1 cellular context compared by ENCODE assay signal in genomic region chr5:78483809-78484521, GRCh38.
TF ChIP-seq lines count a peak whose summit lies in the region.

No MANE protein-coding gene starts in this region.

TF ChIP-seq in GM12878, 131 proteins besides CTCF, POLR2A, EP300 and RAD21 (continued from another document and continues in another):
- TF ChIP-seq, protein P1, sequence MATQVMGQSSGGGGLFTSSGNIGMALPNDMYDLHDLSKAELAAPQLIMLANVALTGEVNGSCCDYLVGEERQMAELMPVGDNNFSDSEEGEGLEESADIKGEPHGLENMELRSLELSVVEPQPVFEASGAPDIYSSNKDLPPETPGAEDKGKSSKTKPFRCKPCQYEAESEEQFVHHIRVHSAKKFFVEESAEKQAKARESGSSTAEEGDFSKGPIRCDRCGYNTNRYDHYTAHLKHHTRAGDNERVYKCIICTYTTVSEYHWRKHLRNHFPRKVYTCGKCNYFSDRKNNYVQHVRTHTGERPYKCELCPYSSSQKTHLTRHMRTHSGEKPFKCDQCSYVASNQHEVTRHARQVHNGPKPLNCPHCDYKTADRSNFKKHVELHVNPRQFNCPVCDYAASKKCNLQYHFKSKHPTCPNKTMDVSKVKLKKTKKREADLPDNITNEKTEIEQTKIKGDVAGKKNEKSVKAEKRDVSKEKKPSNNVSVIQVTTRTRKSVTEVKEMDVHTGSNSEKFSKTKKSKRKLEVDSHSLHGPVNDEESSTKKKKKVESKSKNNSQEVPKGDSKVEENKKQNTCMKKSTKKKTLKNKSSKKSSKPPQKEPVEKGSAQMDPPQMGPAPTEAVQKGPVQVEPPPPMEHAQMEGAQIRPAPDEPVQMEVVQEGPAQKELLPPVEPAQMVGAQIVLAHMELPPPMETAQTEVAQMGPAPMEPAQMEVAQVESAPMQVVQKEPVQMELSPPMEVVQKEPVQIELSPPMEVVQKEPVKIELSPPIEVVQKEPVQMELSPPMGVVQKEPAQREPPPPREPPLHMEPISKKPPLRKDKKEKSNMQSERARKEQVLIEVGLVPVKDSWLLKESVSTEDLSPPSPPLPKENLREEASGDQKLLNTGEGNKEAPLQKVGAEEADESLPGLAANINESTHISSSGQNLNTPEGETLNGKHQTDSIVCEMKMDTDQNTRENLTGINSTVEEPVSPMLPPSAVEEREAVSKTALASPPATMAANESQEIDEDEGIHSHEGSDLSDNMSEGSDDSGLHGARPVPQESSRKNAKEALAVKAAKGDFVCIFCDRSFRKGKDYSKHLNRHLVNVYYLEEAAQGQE (IDR thresholded peaks at IDR 0.05; ENCODE audit: low read depth, low read length) = no peak
- TF ChIP-seq SUZ12 (IDR thresholded peaks at IDR 0.05; ENCODE audit: unreplicated experiment) (no peak), NFIC (IDR thresholded peaks at IDR 0.05; ENCODE audit: low read depth, low read length) (0 out of 2 replicates have a peak, but pooled peaks have one; percentile 37), NBN (IDR thresholded peaks at IDR 0.05) (0 out of 2 replicates have a peak, but pooled peaks have one; percentile 61), RUNX3 (IDR thresholded peaks at IDR 0.05; ENCODE audit: low read length) (peak; percentile 94), CBX3 (IDR thresholded peaks at IDR 0.05; ENCODE audit: borderline replicate concordance, low read depth) (no peak), CREM (IDR thresholded peaks at IDR 0.05; ENCODE audit: low read depth) (no peak), PML (IDR thresholded peaks at IDR 0.05; ENCODE audit: low read length) (0 out of 2 replicates have a peak, but pooled peaks have one; percentile 58), TCF7 (IDR thresholded peaks at IDR 0.05; ENCODE audit: borderline replicate concordance) (peak; percentile 44; the same call in 1 of the 2 replicates), GATAD2B (conservative IDR thresholded peaks at IDR 0.05; ENCODE audit: low read depth) (no peak), PKNOX1 (IDR thresholded peaks at IDR 0.05) (peak; percentile 72), ATF2 (IDR thresholded peaks at IDR 0.05; ENCODE audit: low read length) (peak; percentile 26; the same call in 1 of the 2 replicates), USF2 (IDR thresholded peaks at IDR 0.05; ENCODE audit: borderline replicate concordance, low read depth, low read length) (no peak), ZZZ3 (IDR thresholded peaks at IDR 0.05; ENCODE audit: control insufficient read depth, insufficient read length, low read depth) (no peak), STAT1 (conservative IDR thresholded peaks at IDR 0.05) (no peak), IKZF1 (conservative IDR thresholded peaks at IDR 0.05) (peak; percentile 66), ELK1 (IDR thresholded peaks at IDR 0.05; ENCODE audit: low read depth, low read length) (no peak), ZNF274 (IDR thresholded peaks at IDR 0.05; ENCODE audit: insufficient read depth, insufficient read length) (no peak), CHD4 (IDR thresholded peaks at IDR 0.05) (no peak), PRDM15 (CRISPR knock-in tag; IDR thresholded peaks at IDR 0.05) (no peak), WRNIP1 (IDR thresholded peaks at IDR 0.05; ENCODE audit: borderline replicate concordance, low read depth, low read length) (no peak), MEF2B (IDR thresholded peaks at IDR 0.05; ENCODE audit: partially characterized antibody, poor library complexity, severe bottlenecking) (peak; percentile 26), NR2F1 (conservative IDR thresholded peaks at IDR 0.05) (no peak), MTA3 (IDR thresholded peaks at IDR 0.05; ENCODE audit: borderline replicate concordance, low read length) (no peak), SPI1 (IDR thresholded peaks at IDR 0.05; ENCODE audit: borderline replicate concordance, insufficient read depth, low read depth, low read length) (peak; percentile 87), SMAD5 (IDR thresholded peaks at IDR 0.05; ENCODE audit: low read depth) (no peak), SIX5 (IDR thresholded peaks at IDR 0.05; ENCODE audit: low read depth, low read length, severe bottlenecking) (no peak), HDGF (IDR thresholded peaks at IDR 0.05) (no peak), BCL11A (IDR thresholded peaks at IDR 0.05; ENCODE audit: low read depth, low read length) (0 out of 2 replicates have a peak, but pooled peaks have one; percentile 11), EED (IDR thresholded peaks at IDR 0.05; ENCODE audit: low read depth) (0 out of 2 replicates have a peak, but pooled peaks have one; percentile 55), CBFB (IDR thresholded peaks at IDR 0.05; ENCODE audit: low read depth) (peak; percentile 76; the same call in 1 of the 2 replicates), IKZF2 (IDR thresholded peaks at IDR 0.05) (peak; percentile 85 to 88; a peak in 3 of 4 replicates), TCF12 (IDR thresholded peaks at IDR 0.05; ENCODE audit: low read depth, low read length) (no peak), MYB (IDR thresholded peaks at IDR 0.05; ENCODE audit: borderline replicate concordance, low read depth, low read length) (no peak), TARDBP (IDR thresholded peaks at IDR 0.05; ENCODE audit: borderline replicate concordance) (no peak), MLLT1 (IDR thresholded peaks at IDR 0.05) (peak; percentile 68; the same call in 1 of the 2 replicates), E2F4 (IDR thresholded peaks at IDR 0.05; ENCODE audit: low read depth, low read length) (no peak)
- TF ChIP-seq, protein P2, sequence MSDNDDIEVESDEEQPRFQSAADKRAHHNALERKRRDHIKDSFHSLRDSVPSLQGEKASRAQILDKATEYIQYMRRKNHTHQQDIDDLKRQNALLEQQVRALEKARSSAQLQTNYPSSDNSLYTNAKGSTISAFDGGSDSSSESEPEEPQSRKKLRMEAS (IDR thresholded peaks at IDR 0.05; ENCODE audit: low read depth, low read length) = no peak
- TF ChIP-seq, protein P3, sequence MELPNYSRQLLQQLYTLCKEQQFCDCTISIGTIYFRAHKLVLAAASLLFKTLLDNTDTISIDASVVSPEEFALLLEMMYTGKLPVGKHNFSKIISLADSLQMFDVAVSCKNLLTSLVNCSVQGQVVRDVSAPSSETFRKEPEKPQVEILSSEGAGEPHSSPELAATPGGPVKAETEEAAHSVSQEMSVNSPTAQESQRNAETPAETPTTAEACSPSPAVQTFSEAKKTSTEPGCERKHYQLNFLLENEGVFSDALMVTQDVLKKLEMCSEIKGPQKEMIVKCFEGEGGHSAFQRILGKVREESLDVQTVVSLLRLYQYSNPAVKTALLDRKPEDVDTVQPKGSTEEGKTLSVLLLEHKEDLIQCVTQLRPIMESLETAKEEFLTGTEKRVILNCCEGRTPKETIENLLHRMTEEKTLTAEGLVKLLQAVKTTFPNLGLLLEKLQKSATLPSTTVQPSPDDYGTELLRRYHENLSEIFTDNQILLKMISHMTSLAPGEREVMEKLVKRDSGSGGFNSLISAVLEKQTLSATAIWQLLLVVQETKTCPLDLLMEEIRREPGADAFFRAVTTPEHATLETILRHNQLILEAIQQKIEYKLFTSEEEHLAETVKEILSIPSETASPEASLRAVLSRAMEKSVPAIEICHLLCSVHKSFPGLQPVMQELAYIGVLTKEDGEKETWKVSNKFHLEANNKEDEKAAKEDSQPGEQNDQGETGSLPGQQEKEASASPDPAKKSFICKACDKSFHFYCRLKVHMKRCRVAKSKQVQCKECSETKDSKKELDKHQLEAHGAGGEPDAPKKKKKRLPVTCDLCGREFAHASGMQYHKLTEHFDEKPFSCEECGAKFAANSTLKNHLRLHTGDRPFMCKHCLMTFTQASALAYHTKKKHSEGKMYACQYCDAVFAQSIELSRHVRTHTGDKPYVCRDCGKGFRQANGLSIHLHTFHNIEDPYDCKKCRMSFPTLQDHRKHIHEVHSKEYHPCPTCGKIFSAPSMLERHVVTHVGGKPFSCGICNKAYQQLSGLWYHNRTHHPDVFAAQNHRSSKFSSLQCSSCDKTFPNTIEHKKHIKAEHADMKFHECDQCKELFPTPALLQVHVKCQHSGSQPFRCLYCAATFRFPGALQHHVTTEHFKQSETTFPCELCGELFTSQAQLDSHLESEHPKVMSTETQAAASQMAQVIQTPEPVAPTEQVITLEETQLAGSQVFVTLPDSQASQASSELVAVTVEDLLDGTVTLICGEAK (IDR thresholded peaks at IDR 0.05; ENCODE audit: borderline replicate concordance) = no peak
- TF ChIP-seq, protein P4, sequence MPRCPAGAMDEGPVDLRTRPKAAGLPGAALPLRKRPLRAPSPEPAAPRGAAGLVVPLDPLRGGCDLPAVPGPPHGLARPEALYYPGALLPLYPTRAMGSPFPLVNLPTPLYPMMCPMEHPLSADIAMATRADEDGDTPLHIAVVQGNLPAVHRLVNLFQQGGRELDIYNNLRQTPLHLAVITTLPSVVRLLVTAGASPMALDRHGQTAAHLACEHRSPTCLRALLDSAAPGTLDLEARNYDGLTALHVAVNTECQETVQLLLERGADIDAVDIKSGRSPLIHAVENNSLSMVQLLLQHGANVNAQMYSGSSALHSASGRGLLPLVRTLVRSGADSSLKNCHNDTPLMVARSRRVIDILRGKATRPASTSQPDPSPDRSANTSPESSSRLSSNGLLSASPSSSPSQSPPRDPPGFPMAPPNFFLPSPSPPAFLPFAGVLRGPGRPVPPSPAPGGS (IDR thresholded peaks at IDR 0.05; ENCODE audit: borderline replicate concordance, insufficient read depth, low read depth, low read length, poor library complexity, severe bottlenecking) = no peak
